Comparison of ENCODE assay signal across 25 cellular contexts in genomic region chr11:83715927-83716525, GRCh38.
"Had no signal": no experiment of that assay in that cellular context is flagged by ENCODE, and none has a peak within 500 bp of the region (broad histone marks: within the 10 kb centered on the region; RNA-seq: fewer than 3 reads in every experiment).

No MANE protein-coding gene starts in this region.

- H3K27me3 ChIP-seq: MG63, SJSA1 had no signal

- DNase-seq: KBM-7; MG63; NCI-H1092; NCI-H1105 treated with DMSO at 0.1 percent for 48 hours; NCI-H1417 treated with DMSO at 0.1 percent for 48 hours; NCI-H146; NCI-H1694 treated with DMSO at 0.1 percent for 48 hours; NCI-H1930; NCI-H2081; NCI-H2171; NCI-H226; NCI-H446; NCI-H510A; NCI-H524 treated with DMSO at 0.1 percent for 48 hours; NCI-H69; NCI-H774; NK-92 treated with Interleukin-12 subunit alpha and Interleukin-12 subunit beta, amount 100 ng/mL, for 24 hours; PC-3; SIG-M5; SK-N-SH; SW 1271 had no signal

- H3K27ac ChIP-seq: HL-60, RWPE1, SJSA1 had no signal

- H3K4me3 ChIP-seq: MG63, SJSA1 had no signal

- H3K9me3 ChIP-seq: MG63, SJSA1, SK-N-SH had no signal

- H3K36me3 ChIP-seq: MG63, SJSA1 had no signal

- ATAC-seq: Panc1, PC-3 had no signal

- H3K4me1 ChIP-seq: SJSA1 had no signal
